Comparison of ENCODE assay signal across 8 cellular contexts in genomic region chrX:103628386-103629290, GRCh38. TPM values are rescaled to one million over a fixed set of nuclear protein-coding genes. Genes with fewer than 3 reads are reported as not detected.
DNase-seq lines count a peak whose midpoint lies in the region; FAIRE-seq and TF ChIP-seq lines count a peak whose summit lies in the region.

Gene TCEAL1, plus strand, starts transcription at chrX:103628975. Its CDS starts 942 bp downstream, at chrX:103629917.

- H3K4me2 ChIP-seq in keratinocyte (ENCODE audit: control insufficient read depth, extremely low read depth, insufficient read depth, low read depth, low read length), result peak within 1 kb of the TSS; percentile 85

- no peak for FAIRE-seq in keratinocyte (lab: Jason Lieb, UNC)

- peak within 1 kb of the TSS; percentile 44 to 71 (median 61) for H3K4me3 ChIP-seq in keratinocyte (ENCODE audit: control insufficient read depth in 2 of 3, extremely low read depth in 1 of 3, insufficient read depth in 2 of 3, low read depth in 1 of 3, low read length in 3 of 3)
- peak within 1 kb of the TSS; percentile 45 to 69 (median 57) for H3K4me3 ChIP-seq in skin epidermis

- H3K9me1 ChIP-seq in keratinocyte (ENCODE audit: control insufficient read depth, extremely low read depth, insufficient read depth, low read length), result no peaks in the 10 kb centered on the region

- H4K20me1 ChIP-seq in keratinocyte (ENCODE audit: control insufficient read depth, extremely low read depth, insufficient read depth, low read length), result no peaks in the 10 kb centered on the region

- H3K79me2 ChIP-seq in keratinocyte (ENCODE audit: control insufficient read depth, insufficient read depth, low read length), result peaks cover 4% of the 10 kb centered on the region

- dilution Hi-C loops in keratinocyte (cut with MboI; ENCODE audit: extremely low pct_ligation_motif_present, low sequenced_read_pairs), result no loop called here

- peak within 1 kb of the TSS; percentile 65 for H3K27ac ChIP-seq in keratinocyte (ENCODE audit: control insufficient read depth, insufficient read depth, low read length)
- H3K27ac ChIP-seq in skin epidermis, result peak within 1 kb of the TSS in 20 of 21 experiments; percentile 52 to 91 (median 86)

- peak within 1 kb of the TSS; percentile 80 for H2AFZ ChIP-seq in keratinocyte (ENCODE audit: control insufficient read depth, low read length)

- no peaks in the 10 kb centered on the region for H3K36me3 ChIP-seq in keratinocyte (ENCODE audit: control insufficient read depth in 2 of 2, extremely low read depth in 1 of 2, insufficient read depth in 2 of 2, low read length in 2 of 2)

- no peaks in the 10 kb centered on the region for H3K27me3 ChIP-seq in keratinocyte (ENCODE audit: control insufficient read depth, extremely low read depth, insufficient read depth, low read length)

- peaks cover 18% of the 10 kb centered on the region for H3K4me1 ChIP-seq in keratinocyte (ENCODE audit: control insufficient read depth, extremely low read depth, insufficient read depth, low read length)

- CTCF ChIA-PET in GM10248 (lab: Yijun Ruan, JAX), result no interaction called here

- TF ChIP-seq CTCF in GM10248 (IDR thresholded peaks at IDR 0.05; ENCODE audit: control extremely low read depth, extremely low read depth, low read depth, missing control alignments) (no peak), keratinocyte (optimal IDR thresholded peaks at IDR 0.05 in 1 of 3, IDR thresholded peaks at IDR 0.05 in 1 of 3, conservative IDR thresholded peaks at IDR 0.05 in 1 of 3; ENCODE audit: extremely low read depth in 1 of 3, insufficient read depth in 2 of 3, low read length in 3 of 3) (no peak)

- POLR2A ChIA-PET in GM10248 (lab: Yijun Ruan, JAX), result no interaction called here

- H3K9me3 ChIP-seq in keratinocyte (ENCODE audit: control insufficient read depth, low read depth, low read length), result no peaks in the 10 kb centered on the region

- peak within 1 kb of the TSS; percentile 68 for H3K9ac ChIP-seq in keratinocyte (ENCODE audit: control insufficient read depth, extremely low read depth, insufficient read depth, low read length)

- DNase-seq in GM10248 (ENCODE audit: extremely low spot score) (peak; percentile 30), H4 (ENCODE audit: low spot score) (peak; percentile 12), M059J (ENCODE audit: low read depth) (peak; percentile 63), T-helper 1 cell (peak in 4 of 5 donors; percentile 11 to 30 (median 12)), cerebellar cortex (ENCODE audit: low spot score) (peak; percentile 75), keratinocyte (ENCODE audit: low read depth, low spot score) (no peak), GOT3 (lab: John Stamatoyannopoulos, UW) (no peak)

RNA-seq across cellular contexts. Expression of gene TCEAL1, which starts in this region (rescaled TPM):
- total RNA-seq in H4 (2014; rRNA removed; shearing (Covaris generic)), result 16.4 and 27.4 TPM in 2 replicates
- 53.5 and 88.1 TPM in 2 replicates for total RNA-seq in M059J (2014; rRNA removed; shearing (Covaris generic))
- polyA plus RNA-seq in keratinocyte, result 13.6 to 21.5 TPM (median 15.7 TPM) in 3 replicates
- polyA plus RNA-seq in keratinocyte (2011; ENCODE audit: low read depth), result 10.8 TPM
- polyA plus RNA-seq in keratinocyte (2011; cell fraction: cytosol; rRNA removed), result 21.4 and 29.2 TPM in 2 replicates
- 19.1 and 23.7 TPM in 2 replicates for polyA plus RNA-seq in keratinocyte (2011; cell fraction: nucleus; rRNA removed)
- 11.7 and 12.9 TPM in 2 replicates for polyA plus RNA-seq in keratinocyte (2012; ENCODE audit: low replicate concordance)
- 1.6 to 3.6 TPM in 2 of 3 replicates, not detected in the other for polyA minus RNA-seq in keratinocyte
- 2.9 TPM for polyA minus RNA-seq in keratinocyte (2011; cell fraction: cytosol; rRNA and poly(A)+ RNA removed)
- polyA minus RNA-seq in keratinocyte (2011; cell fraction: nucleus; rRNA and poly(A)+ RNA removed), result 0.95 and 2.9 TPM in 2 replicates

Comparison
In these comparisons a context has a peak if more than half of its experiments do, and no peak if none do; other contexts are left out.
1. DNase-seq: peak in GM10248 (single experiment), H4 (single experiment), M059J (single experiment), T-helper 1 cell (4 of 5) and cerebellar cortex (single experiment); none in keratinocyte (single experiment) and GOT3 (single experiment).